10 cellular contexts compared by ENCODE assay signal in the genomic region with DNA sequence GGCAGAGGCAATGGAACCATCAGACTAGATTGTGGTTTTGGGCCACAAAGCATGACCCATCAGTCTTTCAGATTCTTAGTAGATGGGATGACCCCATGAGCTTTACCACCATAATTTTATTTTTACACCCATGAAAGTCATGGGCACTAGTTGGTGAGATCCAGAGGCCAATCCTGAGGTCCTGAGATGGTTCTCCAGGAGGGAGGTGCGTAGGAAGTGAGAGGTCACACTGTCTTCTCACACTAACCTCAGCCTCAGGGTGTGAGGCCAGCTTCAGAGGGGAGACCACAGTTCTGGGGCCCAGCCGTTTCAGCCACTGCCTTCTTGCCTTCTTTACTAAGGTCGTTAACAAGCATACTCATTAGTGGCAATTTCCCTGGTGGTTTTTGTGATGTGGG.
DNase-seq lines count a peak whose midpoint lies in the region; ATAC-seq, FAIRE-seq and TF ChIP-seq lines count a peak whose summit lies in the region.
"Had no signal": no experiment of that assay in that cellular context is flagged by ENCODE, and none has a peak within 500 bp of the region (broad histone marks: within the 10 kb centered on the region; RNA-seq: fewer than 3 reads in every experiment).

No MANE protein-coding gene starts in this region.

- H3K4me3 ChIP-seq in astrocyte (ENCODE audit: insufficient read depth, low read depth, low read length): no peak overlapping the region
- H3K4me3 ChIP-seq: cardiac muscle cell, left lung had no signal

- no peaks in the 10 kb centered on the region for H3K4me1 Mint-ChIP-seq in astrocyte (ENCODE audit: low read depth, unreplicated experiment)

- H3K4me3 Mint-ChIP-seq in astrocyte (ENCODE audit: unreplicated experiment): no peak overlapping the region

- H3K4me1 ChIP-seq in astrocyte (ENCODE audit: insufficient read depth, low read length): no peaks in the 10 kb centered on the region
- H3K4me1 ChIP-seq: left lung had no signal

- DNase-seq in GM12891 (ENCODE audit: insufficient read length, low spot score) (no peak), astrocyte (ENCODE audit: low read depth) (no peak), activated gamma-delta T cell (lab: John Stamatoyannopoulos, UW) (no peak), SKM-1 (lab: John Stamatoyannopoulos, UW; ENCODE audit: unreplicated experiment) (no peak), DMS79 (lab: John Stamatoyannopoulos, UW) (no peak)
- no peak for DNase-seq in stimulated activated naive CD4-positive, alpha-beta T cell (lab: John Stamatoyannopoulos, UW)
- DNase-seq: left lung had no signal

- H3K9me3 Mint-ChIP-seq in astrocyte (ENCODE audit: unreplicated experiment): peaks cover 9% of the 10 kb centered on the region

- TF ChIP-seq POLR2A in GM12891 (IDR thresholded peaks at IDR 0.05; ENCODE audit: low read depth, low read length): peak; percentile 75

- ATAC-seq in GM21367 (IDR thresholded peaks at IDR 0.05; ENCODE audit: unreplicated experiment) (peak; percentile 28), HG03354 (IDR thresholded peaks at IDR 0.05; ENCODE audit: poor library complexity, severe bottlenecking, unreplicated experiment) (peak; percentile 30)
- ATAC-seq: left lung had no signal

- no peak overlapping the region for H3K27ac ChIP-seq in astrocyte (ENCODE audit: low read depth, low read length)
- H3K27ac ChIP-seq: cardiac muscle cell, left lung had no signal

- TF ChIP-seq CTCF in astrocyte (IDR thresholded peaks at IDR 0.05; ENCODE audit: insufficient read depth, low read depth, low read length): no peak

- H3K9ac ChIP-seq in astrocyte (ENCODE audit: low read length): no peak overlapping the region

- H4K20me1 ChIP-seq in astrocyte (ENCODE audit: insufficient read depth, low read length): no peaks in the 10 kb centered on the region

- H3K36me3 ChIP-seq in astrocyte (ENCODE audit: insufficient read depth, low read length): no peaks in the 10 kb centered on the region
- H3K36me3 ChIP-seq: cardiac muscle cell, left lung had no signal

- no peaks in the 10 kb centered on the region for H3K79me2 ChIP-seq in astrocyte (ENCODE audit: insufficient read depth, low read length)

- H3K36me3 Mint-ChIP-seq in astrocyte (ENCODE audit: low read depth, unreplicated experiment): peaks cover 3% of the 10 kb centered on the region

- peak overlapping the region; percentile 19 for H3K27ac Mint-ChIP-seq in astrocyte (ENCODE audit: unreplicated experiment)

- H3K27me3 Mint-ChIP-seq in astrocyte (ENCODE audit: low read depth, unreplicated experiment): peaks cover 7% of the 10 kb centered on the region

- FAIRE-seq in GM12891 (lab: Jason Lieb, UNC) (no peak), astrocyte (lab: Jason Lieb, UNC) (no peak)

- peaks cover 4% of the 10 kb centered on the region for H3K9me3 ChIP-seq in astrocyte (ENCODE audit: insufficient read depth, low read depth, low read length)

- H3K4me2 ChIP-seq in astrocyte (ENCODE audit: low read length): no peak overlapping the region

- no peaks in the 10 kb centered on the region for H3K27me3 ChIP-seq in astrocyte (ENCODE audit: insufficient read depth, low read length)
- H3K27me3 ChIP-seq: cardiac muscle cell, left lung had no signal

- H2AFZ ChIP-seq in astrocyte (ENCODE audit: low read depth, low read length): no peak overlapping the region

TF ChIP-seq in GM12891, 5 proteins besides CTCF, POLR2A, EP300 and RAD21:
- TF ChIP-seq POU2F2 (IDR thresholded peaks at IDR 0.05; ENCODE audit: low read depth, low read length): peak; percentile 57; the same call in 1 of the 2 replicates
- no peak for TF ChIP-seq PAX5 (IDR thresholded peaks at IDR 0.05; ENCODE audit: insufficient read depth, low read length, severe bottlenecking)
- peak; percentile 38; the same call in 1 of the 2 replicates for TF ChIP-seq SPI1 (IDR thresholded peaks at IDR 0.05; ENCODE audit: low read depth, low read length)
- peak; percentile 72 for TF ChIP-seq POLR2AphosphoS5 (IDR thresholded peaks at IDR 0.05; ENCODE audit: low read depth, low read length)
- TF ChIP-seq TAF1 (IDR thresholded peaks at IDR 0.05; ENCODE audit: low read depth, low read length): peak; percentile 35; the same call in 1 of the 2 replicates
